1 cellular context compared by ENCODE assay signal in the genomic region with DNA sequence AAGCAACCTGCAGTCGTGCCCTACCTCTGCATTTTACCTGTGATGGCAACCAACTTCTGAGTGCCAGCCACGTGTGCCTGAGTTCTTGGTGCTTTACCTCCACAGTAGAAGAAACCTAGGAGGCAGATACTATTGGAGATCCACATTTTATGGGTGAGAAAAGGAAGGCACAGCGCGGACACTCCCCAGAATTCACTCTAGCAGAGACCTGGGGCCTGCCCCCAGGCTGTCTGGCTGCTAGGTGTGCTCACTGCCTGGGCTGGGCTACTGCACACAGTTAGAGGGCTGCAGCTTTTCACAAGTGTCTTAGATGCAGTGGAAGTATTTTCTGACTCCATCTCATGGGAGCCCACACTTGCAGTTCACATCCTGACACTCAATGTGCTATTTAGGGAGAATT.
TF ChIP-seq lines count a peak whose summit lies in the region.

No MANE protein-coding gene starts in this region.

TF ChIP-seq in SK-N-SH treated with all-trans-retinoic acid at 6 μM for 48 hours, 23 proteins besides CTCF, POLR2A, EP300 and RAD21 (continued from another document):
- TF ChIP-seq, protein P1, sequence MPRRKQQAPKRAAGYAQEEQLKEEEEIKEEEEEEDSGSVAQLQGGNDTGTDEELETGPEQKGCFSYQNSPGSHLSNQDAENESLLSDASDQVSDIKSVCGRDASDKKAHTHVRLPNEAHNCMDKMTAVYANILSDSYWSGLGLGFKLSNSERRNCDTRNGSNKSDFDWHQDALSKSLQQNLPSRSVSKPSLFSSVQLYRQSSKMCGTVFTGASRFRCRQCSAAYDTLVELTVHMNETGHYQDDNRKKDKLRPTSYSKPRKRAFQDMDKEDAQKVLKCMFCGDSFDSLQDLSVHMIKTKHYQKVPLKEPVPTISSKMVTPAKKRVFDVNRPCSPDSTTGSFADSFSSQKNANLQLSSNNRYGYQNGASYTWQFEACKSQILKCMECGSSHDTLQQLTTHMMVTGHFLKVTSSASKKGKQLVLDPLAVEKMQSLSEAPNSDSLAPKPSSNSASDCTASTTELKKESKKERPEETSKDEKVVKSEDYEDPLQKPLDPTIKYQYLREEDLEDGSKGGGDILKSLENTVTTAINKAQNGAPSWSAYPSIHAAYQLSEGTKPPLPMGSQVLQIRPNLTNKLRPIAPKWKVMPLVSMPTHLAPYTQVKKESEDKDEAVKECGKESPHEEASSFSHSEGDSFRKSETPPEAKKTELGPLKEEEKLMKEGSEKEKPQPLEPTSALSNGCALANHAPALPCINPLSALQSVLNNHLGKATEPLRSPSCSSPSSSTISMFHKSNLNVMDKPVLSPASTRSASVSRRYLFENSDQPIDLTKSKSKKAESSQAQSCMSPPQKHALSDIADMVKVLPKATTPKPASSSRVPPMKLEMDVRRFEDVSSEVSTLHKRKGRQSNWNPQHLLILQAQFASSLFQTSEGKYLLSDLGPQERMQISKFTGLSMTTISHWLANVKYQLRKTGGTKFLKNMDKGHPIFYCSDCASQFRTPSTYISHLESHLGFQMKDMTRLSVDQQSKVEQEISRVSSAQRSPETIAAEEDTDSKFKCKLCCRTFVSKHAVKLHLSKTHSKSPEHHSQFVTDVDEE (CRISPR knock-in tag; IDR thresholded peaks at IDR 0.05): no peak
